ENCODE assay signal across 1 cellular context in the genomic region with DNA sequence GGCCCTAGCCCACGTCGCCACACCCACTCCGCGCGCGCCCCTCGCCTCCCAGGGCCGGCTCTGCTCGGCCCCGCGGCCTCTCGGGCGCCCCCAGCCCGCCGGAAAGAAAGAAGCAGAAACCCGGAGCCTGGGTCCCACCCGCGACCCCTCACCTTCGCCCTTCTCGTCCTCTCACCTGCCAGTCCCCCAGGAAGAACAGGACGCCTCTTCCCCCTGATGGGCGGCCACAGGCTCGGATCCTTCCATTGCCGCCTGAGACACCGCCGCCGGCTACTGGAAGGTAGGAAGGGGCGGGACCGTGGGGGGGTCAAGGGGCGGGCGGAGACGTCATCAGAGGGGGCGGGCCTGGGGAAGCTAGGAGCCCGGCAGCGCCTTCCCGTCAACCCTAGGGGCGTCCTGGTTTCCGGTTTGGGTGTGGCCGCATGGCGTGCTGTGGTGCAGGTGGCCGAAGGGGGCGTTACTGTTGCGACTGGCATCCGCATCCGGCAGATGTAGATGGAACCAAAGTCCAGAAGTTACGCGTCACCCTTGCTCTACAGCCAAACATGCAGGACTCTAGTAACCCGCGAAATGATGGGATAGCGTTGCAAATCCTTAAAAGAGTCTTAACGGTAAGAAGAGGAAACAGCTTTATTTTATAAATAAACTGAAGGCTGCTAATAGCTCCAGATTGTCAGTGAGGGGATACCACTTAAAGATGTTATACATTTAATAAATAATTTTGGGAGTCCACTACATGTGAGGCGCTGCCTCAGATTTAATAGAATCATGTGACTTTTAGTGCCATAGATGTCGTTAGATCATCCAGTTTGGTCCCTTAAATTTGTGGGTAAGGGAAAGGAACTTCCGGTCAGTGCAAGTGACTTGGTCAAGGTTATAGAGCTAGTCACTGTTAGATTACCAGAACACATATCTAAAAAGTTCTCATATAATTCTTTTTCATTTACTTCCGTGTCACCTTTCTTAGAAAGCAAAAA.
A peak's percentile ranks its signal among the peaks of the same experiment; 100 is the strongest.
TF ChIP-seq lines count a peak whose summit lies in the region.

TSS of gene UBA6 (minus strand) at position 282 of the 977 bp plus-strand sequence. CDS start at position 246, 36 bp downstream.

TF ChIP-seq in liver, 16 proteins besides CTCF, POLR2A, EP300 and RAD21 (continued from another document):
- TF ChIP-seq, protein P1, sequence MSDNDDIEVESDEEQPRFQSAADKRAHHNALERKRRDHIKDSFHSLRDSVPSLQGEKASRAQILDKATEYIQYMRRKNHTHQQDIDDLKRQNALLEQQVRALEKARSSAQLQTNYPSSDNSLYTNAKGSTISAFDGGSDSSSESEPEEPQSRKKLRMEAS (IDR thresholded peaks at IDR 0.05), result peak; percentile 96
- TF ChIP-seq NR2F2 (IDR thresholded peaks at IDR 0.05), result peak; percentile 33
